ENCODE assay signal across 18 cellular contexts in genomic region chr2:141900826-141901225, GRCh38.
DNase-seq lines count a peak whose midpoint lies in the region; FAIRE-seq and TF ChIP-seq lines count a peak whose summit lies in the region.
"Had no signal": no experiment of that assay in that cellular context is flagged by ENCODE, and none has a peak within 500 bp of the region (broad histone marks: within the 10 kb centered on the region; RNA-seq: fewer than 3 reads in every experiment).

No MANE protein-coding gene starts in this region.

- no peak overlapping the region for H3K18ac ChIP-seq in neuronal stem cell (ENCODE audit: low read length)

- TF ChIP-seq EP300 in ovary (IDR thresholded peaks at IDR 0.05) = no peak

- H3K36me3 ChIP-seq in mammary epithelial cell (ENCODE audit: insufficient read depth, low read length) (no peaks in the 10 kb centered on the region), breast epithelium (no peaks in the 10 kb centered on the region), bronchial epithelial cell (ENCODE audit: control insufficient read depth, insufficient read depth, low read length) (no peaks in the 10 kb centered on the region), neuronal stem cell (replicated peaks in 1 of 2; ENCODE audit: control insufficient read depth in 2 of 2, insufficient read depth in 2 of 2, low read length in 2 of 2) (no peaks in the 10 kb centered on the region), ovary (no peaks in the 10 kb centered on the region)
- H3K36me3 ChIP-seq: BLaER1 treated with 17β-estradiol and CSF1 and Interleukin-3, amounts not matched to agents 10 nM and 100 nM had no signal

- H4K91ac ChIP-seq in neuronal stem cell (ENCODE audit: low read depth, low read length, poor library complexity) = no peak overlapping the region

- H3K4me3 ChIP-seq in mammary epithelial cell (replicated peaks in 1 of 3; ENCODE audit: insufficient read depth in 1 of 3, low read depth in 2 of 3, low read length in 3 of 3) = no peak overlapping the region
- no peak overlapping the region for H3K4me3 ChIP-seq in breast epithelium
- H3K4me3 ChIP-seq in bronchial epithelial cell (ENCODE audit: low read depth, low read length) = no peak overlapping the region
- no peak overlapping the region for H3K4me3 ChIP-seq in epithelial cell of esophagus (ENCODE audit: low read length)
- no peak overlapping the region for H3K4me3 ChIP-seq in neuronal stem cell (ENCODE audit: low read length in 2 of 2)
- H3K4me3 ChIP-seq in ovary = no peak overlapping the region
- H3K4me3 ChIP-seq: BLaER1 treated with 17β-estradiol and CSF1 and Interleukin-3, amounts not matched to agents 10 nM and 100 nM; GM12878; GM23248 had no signal

- intact Hi-C loops in mammary epithelial cell (cut with micrococcal nuclease) (no loop called here), breast epithelium (cut with DNase I; ENCODE audit: low total_unique reads) (no loop called here), ovary (cut with DNase I) (no loop called here)

- H3K79me1 ChIP-seq in neuronal stem cell (ENCODE audit: low read depth, low read length) = no peaks in the 10 kb centered on the region

- H2BK12ac ChIP-seq in neuronal stem cell (ENCODE audit: low read length) = no peak overlapping the region

- no peak overlapping the region for H3K23ac ChIP-seq in neuronal stem cell (ENCODE audit: low read depth, low read length, poor library complexity)

- H3K27me3 ChIP-seq in mammary epithelial cell (ENCODE audit: insufficient read depth, low read length) (no peaks in the 10 kb centered on the region), breast epithelium (no peaks in the 10 kb centered on the region), bronchial epithelial cell (ENCODE audit: control insufficient read depth, insufficient read depth, low read length) (no peaks in the 10 kb centered on the region), neuronal stem cell (ENCODE audit: control insufficient read depth in 3 of 3, insufficient read depth in 3 of 3, low read depth in 1 of 3, low read length in 3 of 3) (no peaks in the 10 kb centered on the region), ovary (no peaks in the 10 kb centered on the region)
- H3K27me3 ChIP-seq: BLaER1 treated with 17β-estradiol and CSF1 and Interleukin-3, amounts not matched to agents 10 nM and 100 nM had no signal

- no peak overlapping the region for H3K14ac ChIP-seq in neuronal stem cell (ENCODE audit: low read length)

- H3K4ac ChIP-seq in neuronal stem cell (ENCODE audit: low read length) = no peak overlapping the region

- dilution Hi-C loops in mammary epithelial cell (cut with HindIII; ENCODE audit: low sequenced_read_pairs) = no loop called here

- H3K9me3 ChIP-seq in mammary epithelial cell (replicated peaks; ENCODE audit: insufficient read depth, low read length) (no peaks in the 10 kb centered on the region), breast epithelium (no peaks in the 10 kb centered on the region), neuronal stem cell (replicated peaks in 1 of 2; ENCODE audit: control insufficient read depth in 2 of 2, insufficient read depth in 1 of 2, low read depth in 1 of 2, low read length in 2 of 2) (no peaks in the 10 kb centered on the region), ovary (no peaks in the 10 kb centered on the region)
- H3K9me3 ChIP-seq: BLaER1 treated with 17β-estradiol and CSF1 and Interleukin-3, amounts not matched to agents 10 nM and 100 nM had no signal

- no peak overlapping the region for H4K8ac ChIP-seq in neuronal stem cell (ENCODE audit: low read depth, low read length)

- H4K20me1 ChIP-seq in mammary epithelial cell (ENCODE audit: insufficient read depth, low read length) = no peaks in the 10 kb centered on the region
- H4K20me1 ChIP-seq: BLaER1 treated with 17β-estradiol and CSF1 and Interleukin-3, amounts not matched to agents 10 nM and 100 nM had no signal

- H2AK5ac ChIP-seq in neuronal stem cell (ENCODE audit: low read depth, low read length) = no peak overlapping the region

- no peak overlapping the region for H2BK15ac ChIP-seq in neuronal stem cell (ENCODE audit: low read length)

- H2BK120ac ChIP-seq in neuronal stem cell (ENCODE audit: low read depth, low read length) = no peak overlapping the region

- no peaks in the 10 kb centered on the region for H3K79me2 ChIP-seq in mammary epithelial cell (ENCODE audit: insufficient read depth, low read length)

- WGBS in mammary epithelial cell (ENCODE audit: low coverage, missing lambda C conversion rate) = 4% methylated on average over 2 of the region's 2 CpGs
- WGBS in neuronal stem cell (ENCODE audit: extremely low coverage in 2 of 2, insufficient read length in 2 of 2, insufficient replicate concordance in 1 of 2), 2 donors = no CpG with 5 or more reads among the region's 2 CpGs
- WGBS in ovary, 3 donors = 85 to 88% (median 88%) methylated on average over 2 of the region's 2 CpGs

- no TSS peak for BruUV-seq in mammary epithelial cell (replicated peaks; lab: Mats Ljungman, UMichigan)

- H3K4me2 ChIP-seq in mammary epithelial cell (ENCODE audit: insufficient read depth, low read depth, low read length) = peak overlapping the region; percentile 47
- no peak overlapping the region for H3K4me2 ChIP-seq in neuronal stem cell (ENCODE audit: insufficient read depth, low read length, poor library complexity, severe bottlenecking)
- H3K4me2 ChIP-seq: BLaER1 treated with 17β-estradiol and CSF1 and Interleukin-3, amounts not matched to agents 10 nM and 100 nM had no signal

- H2BK5ac ChIP-seq in neuronal stem cell (ENCODE audit: low read length) = no peak overlapping the region

- H3K4me1 ChIP-seq in mammary epithelial cell (ENCODE audit: insufficient read depth, low read length) (peaks cover 7% of the 10 kb centered on the region), breast epithelium (no peaks in the 10 kb centered on the region), neuronal stem cell (ENCODE audit: control insufficient read depth in 2 of 2, insufficient read depth in 1 of 2, low read depth in 1 of 2, low read length in 2 of 2) (no peaks in the 10 kb centered on the region), ovary (ENCODE audit: insufficient read depth) (no peaks in the 10 kb centered on the region)
- H3K4me1 ChIP-seq: BLaER1 treated with 17β-estradiol and CSF1 and Interleukin-3, amounts not matched to agents 10 nM and 100 nM had no signal

- no peak for TF ChIP-seq POLR2A in breast epithelium (IDR thresholded peaks at IDR 0.05)
- no peak for TF ChIP-seq POLR2A in ovary (IDR thresholded peaks at IDR 0.05)

- no peak overlapping the region for H3K9ac ChIP-seq in mammary epithelial cell (ENCODE audit: insufficient read depth, low read length)
- no peak overlapping the region for H3K9ac ChIP-seq in neuronal stem cell (ENCODE audit: low read depth, low read length, poor library complexity)
- H3K9ac ChIP-seq: BLaER1 treated with 17β-estradiol and CSF1 and Interleukin-3, amounts not matched to agents 10 nM and 100 nM; GM23248 had no signal

- in situ Hi-C loops in mammary epithelial cell (cut with MboI; ENCODE audit: low sequenced_read_pairs in 2 of 2) = no loop called here

- H2AFZ ChIP-seq in mammary epithelial cell (ENCODE audit: low read depth, low read length) (peak overlapping the region; percentile 12), neuronal stem cell (ENCODE audit: low read length) (peak overlapping the region; percentile 51)
- H2AFZ ChIP-seq: GM23248 had no signal

- CTCF ChIA-PET in mammary epithelial cell (lab: Charles Lee; ENCODE audit: low non-redundant PET) = no interaction called here

- no peak overlapping the region for H3K27ac ChIP-seq in mammary epithelial cell (ENCODE audit: insufficient read depth, low read depth, low read length)
- no peak overlapping the region for H3K27ac ChIP-seq in breast epithelium
- H3K27ac ChIP-seq in neuronal stem cell (replicated peaks; ENCODE audit: low read length) = no peak overlapping the region
- no peak overlapping the region for H3K27ac ChIP-seq in ovary
- H3K27ac ChIP-seq: BLaER1 treated with 17β-estradiol and CSF1 and Interleukin-3, amounts not matched to agents 10 nM and 100 nM; GM23248 had no signal

- peak; percentile 60 for DNase-seq in mammary epithelial cell
- no peak for DNase-seq in breast epithelium (ENCODE audit: low spot score in 2 of 2)
- DNase-seq in bronchial epithelial cell (ENCODE audit: low read depth) = peak; percentile 52
- peak; percentile 63 for DNase-seq in epithelial cell of esophagus (ENCODE audit: low read depth)
- DNase-seq in neuronal stem cell (ENCODE audit: low spot score) = no peak
- DNase-seq in stimulated activated CD4-positive, alpha-beta T cell treated with anti-CD3 and anti-CD28 coated beads, Interleukin-2, amount 100 ng/mL, for 48 hours = no peak
- DNase-seq in ovary = no peak
- DNase-seq in NCI-H526 treated with DMSO at 0.1 percent for 48 hours (lab: John Stamatoyannopoulos, UW) = no peak
- DNase-seq: Calu3; CD8-positive, alpha-beta T cell; DMS79 treated with DMSO at 0.1 percent for 48 hours; GM23248; H7; HFFc6 had no signal

- FAIRE-seq in bronchial epithelial cell (lab: Jason Lieb, UNC) = no peak
- FAIRE-seq: GM12878, GM19239, HepG2 had no signal

- TF ChIP-seq CTCF in mammary epithelial cell (conservative IDR thresholded peaks at IDR 0.05 in 1 of 2, IDR thresholded peaks at IDR 0.05 in 1 of 2; ENCODE audit: extremely low read depth in 1 of 2, insufficient read depth in 1 of 2, low read depth in 1 of 2, low read length in 2 of 2) (no peak), breast epithelium (IDR thresholded peaks at IDR 0.05) (no peak), bronchial epithelial cell (IDR thresholded peaks at IDR 0.05; ENCODE audit: insufficient read depth, low read length, severe bottlenecking) (no peak), epithelial cell of esophagus (IDR thresholded peaks at IDR 0.05; ENCODE audit: insufficient read depth, low read depth, low read length, missing control alignments) (no peak), ovary (IDR thresholded peaks at IDR 0.05) (no peak)

Comparison
In these comparisons a context has a peak if more than half of its experiments do, and no peak if none do; other contexts are left out.
1. DNase-seq: peak in mammary epithelial cell (single experiment), bronchial epithelial cell (single experiment) and epithelial cell of esophagus (single experiment); none in breast epithelium (0 of 2), neuronal stem cell (single experiment), stimulated activated CD4-positive, alpha-beta T cell treated with anti-CD3 and anti-CD28 coated beads, Interleukin-2, amount 100 ng/mL, for 48 hours (0 of 2), ovary (0 of 5) and NCI-H526 treated with DMSO at 0.1 percent for 48 hours (single experiment).